Comparison of ENCODE assay signal across 19 cellular contexts in the genomic region with DNA sequence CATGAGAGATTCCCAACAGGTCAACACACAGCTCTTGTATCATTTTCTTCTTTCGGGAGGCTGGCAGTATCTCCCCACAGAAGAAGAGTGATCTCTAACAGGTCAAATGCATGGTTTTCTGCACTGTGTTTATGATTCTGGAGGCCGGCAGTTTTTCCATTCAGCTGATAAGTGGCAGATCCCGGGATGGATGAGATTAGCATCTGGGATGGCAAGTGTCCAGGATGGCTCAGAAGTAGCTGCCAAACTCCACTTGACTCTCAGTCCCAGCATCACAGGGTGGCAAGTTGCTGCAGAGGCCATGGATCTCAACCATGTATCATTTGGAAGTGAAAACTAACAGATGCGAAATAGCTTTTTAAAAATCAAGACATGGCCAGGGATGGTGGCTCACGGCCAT.
A peak's percentile ranks its signal among the peaks of the same experiment; 100 is the strongest.
DNase-seq lines count a peak whose midpoint lies in the region; ATAC-seq and TF ChIP-seq lines count a peak whose summit lies in the region.
"Had no signal": no experiment of that assay in that cellular context is flagged by ENCODE, and none has a peak within 500 bp of the region (broad histone marks: within the 10 kb centered on the region; RNA-seq: fewer than 3 reads in every experiment).

No MANE protein-coding gene starts in this region.

- H3K4ac ChIP-seq in mesenchymal stem cell (ENCODE audit: low read depth in 1 of 2, low read length in 2 of 2), result no peak overlapping the region

- no peak overlapping the region for H2AFZ ChIP-seq in mesenchymal stem cell (ENCODE audit: low read depth, low read length)
- H2AFZ ChIP-seq: GM23248, PC-9 had no signal

- no peak for TF ChIP-seq EP300 in transverse colon (IDR thresholded peaks at IDR 0.05; ENCODE audit: low read depth)

- H4K8ac ChIP-seq in mesenchymal stem cell (ENCODE audit: low read length), result no peak overlapping the region

- H2BK5ac ChIP-seq in mesenchymal stem cell (ENCODE audit: low read depth, low read length, poor library complexity, severe bottlenecking), result no peak overlapping the region

- no peak overlapping the region for H2BK120ac ChIP-seq in mesenchymal stem cell (ENCODE audit: low read depth, low read length)

- DNase-seq in activated CD8-positive, alpha-beta memory T cell treated with anti-CD3 and anti-CD28 coated beads, Interleukin-2, amount 50 U/mL, for 48 hours, result peak; percentile 6
- DNase-seq in activated CD8-positive, alpha-beta memory T cell treated with anti-CD3 and anti-CD28 coated beads for 24 hours, result no peak
- DNase-seq in NCI-H446 treated with DMSO at 0.1 percent for 48 hours (lab: John Stamatoyannopoulos, UW), result peak; percentile 46
- DNase-seq in mesenchymal stem cell, result peak; percentile 28
- no peak for DNase-seq in transverse colon
- no peak for DNase-seq in NCI-H82 treated with DMSO at 0.1 percent for 48 hours (lab: John Stamatoyannopoulos, UW; ENCODE audit: unreplicated experiment)
- DNase-seq in glutamatergic neuron, result no peak
- no peak for DNase-seq in left lung
- DNase-seq: COR-L47, DMS53, GM23248, HCEC 1CT, NCI-H1417 treated with DMSO at 0.1 percent for 48 hours, NCI-H2029 treated with DMSO at 0.1 percent for 48 hours, NCI-H226, PC-9, T-helper 1 cell had no signal

- H3K36me3 ChIP-seq in mesenchymal stem cell (ENCODE audit: control insufficient read depth in 1 of 2, insufficient read depth in 2 of 2, low read depth in 1 of 2, low read length in 2 of 2), result no peaks in the 10 kb centered on the region
- no peaks in the 10 kb centered on the region for H3K36me3 ChIP-seq in transverse colon
- no peaks in the 10 kb centered on the region for H3K36me3 ChIP-seq in left lung

- no peak overlapping the region for H3K9ac ChIP-seq in mesenchymal stem cell (ENCODE audit: low read length)
- H3K9ac ChIP-seq: GM23248 had no signal

- H3K4me1 ChIP-seq in mesenchymal stem cell (ENCODE audit: control insufficient read depth, insufficient read depth, low read depth, low read length), result peaks cover 1% of the 10 kb centered on the region
- peaks cover 8 to 11% (median 8%) of the 10 kb centered on the region in 4 donors for H3K4me1 ChIP-seq in transverse colon
- H3K4me1 ChIP-seq in left lung, result peaks cover 0 to 25% of the 10 kb centered on the region in 2 donors

- H3K27me3 Mint-ChIP-seq in glutamatergic neuron (ENCODE audit: unreplicated experiment), result peaks cover 2% of the 10 kb centered on the region

- TF ChIP-seq CTCF in transverse colon (IDR thresholded peaks at IDR 0.05), result no peak
- TF ChIP-seq CTCF in glutamatergic neuron (IDR thresholded peaks at IDR 0.05; ENCODE audit: partially characterized antibody, unreplicated experiment), result no peak
- TF ChIP-seq CTCF in left lung (IDR thresholded peaks at IDR 0.05), result no peak

- WGBS in mesenchymal stem cell, result 85% methylated on average over 5 of the region's 5 CpGs
- WGBS in transverse colon (ENCODE audit: low coverage in 1 of 2), 2 donors, result 65% methylated on average over 5 of the region's 5 CpGs; no CpG with 5 or more reads in 1 of the 2 donors

- no peak overlapping the region for H3K4me2 ChIP-seq in mesenchymal stem cell (ENCODE audit: low read length, poor library complexity, severe bottlenecking)
- H3K4me2 ChIP-seq: PC-9 had no signal

- no peaks in the 10 kb centered on the region for H3K79me1 ChIP-seq in mesenchymal stem cell (replicated peaks; ENCODE audit: low read length, poor library complexity, severe bottlenecking)

- no peak overlapping the region for H2BK12ac ChIP-seq in mesenchymal stem cell (ENCODE audit: low read length in 2 of 2)

- peaks cover 7% of the 10 kb centered on the region for H3K9me3 Mint-ChIP-seq in glutamatergic neuron (ENCODE audit: unreplicated experiment)
- H3K9me3 Mint-ChIP-seq: IgD-negative memory B cell had no signal

- H3K9me3 ChIP-seq in mesenchymal stem cell (ENCODE audit: control insufficient read depth, low read length) (no peaks in the 10 kb centered on the region), transverse colon (no peaks in the 10 kb centered on the region), left lung (no peaks in the 10 kb centered on the region)

- no peak overlapping the region for H3K27ac Mint-ChIP-seq in glutamatergic neuron (ENCODE audit: unreplicated experiment)
- H3K27ac Mint-ChIP-seq: IgD-negative memory B cell had no signal

- H3K27ac ChIP-seq in mesenchymal stem cell (ENCODE audit: low read length, poor library complexity, severe bottlenecking) (no peak overlapping the region), transverse colon (peak overlapping the region in 3 of 4 donors; percentile 16 to 71 (median 33)), left lung (no peak overlapping the region)
- H3K27ac ChIP-seq: GM23248, HL-60, PC-9 had no signal

- no peak for TF ChIP-seq POLR2A in transverse colon (IDR thresholded peaks at IDR 0.05)

- H3K4me3 ChIP-seq in mesenchymal stem cell (ENCODE audit: insufficient read depth in 1 of 2, low read depth in 1 of 2, low read length in 2 of 2) (no peak overlapping the region), transverse colon (no peak overlapping the region), left lung (no peak overlapping the region)
- H3K4me3 ChIP-seq: GM23248, PC-9 had no signal

- intact Hi-C loops in transverse colon (cut with DNase I; ENCODE audit: low total_unique reads) (loop anchor here (10.0 kb wide), 1 partner anchor 82 kb away; no protein-coding TSS in a partner anchor), left lung (cut with DNase I) (no loop called here)

- no peak overlapping the region for H3K4me3 Mint-ChIP-seq in glutamatergic neuron (ENCODE audit: unreplicated experiment)
- H3K4me3 Mint-ChIP-seq: IgD-negative memory B cell had no signal

- H3K27me3 ChIP-seq in mesenchymal stem cell (ENCODE audit: control insufficient read depth in 1 of 2, insufficient read depth in 1 of 2, low read length in 2 of 2) (no peaks in the 10 kb centered on the region), transverse colon (no peaks in the 10 kb centered on the region), left lung (no peaks in the 10 kb centered on the region)

- no peak overlapping the region for H2AK5ac ChIP-seq in mesenchymal stem cell (ENCODE audit: low read length, severe bottlenecking)

- H2BK15ac ChIP-seq in mesenchymal stem cell (ENCODE audit: low read depth, poor library complexity, severe bottlenecking), result no peak overlapping the region

- H3K18ac ChIP-seq in mesenchymal stem cell (ENCODE audit: low read depth in 1 of 2, low read length in 2 of 2), result no peak overlapping the region

- H3K23ac ChIP-seq in mesenchymal stem cell (ENCODE audit: low read length in 2 of 2), result no peak overlapping the region

- H3K36me3 Mint-ChIP-seq in glutamatergic neuron (ENCODE audit: unreplicated experiment), result no peaks in the 10 kb centered on the region

- no peak overlapping the region for H4K91ac ChIP-seq in mesenchymal stem cell (ENCODE audit: low read length)

- H3K14ac ChIP-seq in mesenchymal stem cell (ENCODE audit: low read length in 2 of 2), result no peak overlapping the region

- no peak for ATAC-seq in left lung

- in situ Hi-C loops in transverse colon (cut with MboI; ENCODE audit: low pct_ligation_motif_present in 1 of 4, low pct_unique_long_range_greater_than_20kb in 1 of 4, low sequenced_read_pairs in 3 of 4), result no loop called here

- H3K4me1 Mint-ChIP-seq in glutamatergic neuron (ENCODE audit: low read depth, unreplicated experiment), result peaks cover 10% of the 10 kb centered on the region

Comparison
In these comparisons a context has a peak if more than half of its experiments do, and no peak if none do; other contexts are left out.
1. DNase-seq: peak in activated CD8-positive, alpha-beta memory T cell treated with anti-CD3 and anti-CD28 coated beads, Interleukin-2, amount 50 U/mL, for 48 hours (single experiment), NCI-H446 treated with DMSO at 0.1 percent for 48 hours (single experiment) and mesenchymal stem cell (single experiment); none in activated CD8-positive, alpha-beta memory T cell treated with anti-CD3 and anti-CD28 coated beads for 24 hours (single experiment), transverse colon (single experiment), NCI-H82 treated with DMSO at 0.1 percent for 48 hours (single experiment), glutamatergic neuron (single experiment) and left lung (0 of 2).
2. H3K27ac ChIP-seq: peak in transverse colon (3 of 4); none in mesenchymal stem cell (single experiment) and left lung (0 of 2).